In genomic region chr6:157551041-157551832, GRCh38 we compare ENCODE assay signal across 13 cellular contexts.
DNase-seq lines count a peak whose midpoint lies in the region; ATAC-seq and TF ChIP-seq lines count a peak whose summit lies in the region.
"Had no signal": no experiment of that assay in that cellular context is flagged by ENCODE, and none has a peak within 500 bp of the region (broad histone marks: within the 10 kb centered on the region; RNA-seq: fewer than 3 reads in every experiment).

No MANE protein-coding gene starts in this region.

- H3K18ac ChIP-seq in H9 (ENCODE audit: insufficient read length, low read depth, low read length), result no peak overlapping the region
- H3K18ac ChIP-seq in mesendoderm (ENCODE audit: low read length), result no peak overlapping the region

- no peak overlapping the region for H3T11ph ChIP-seq in H9 (ENCODE audit: low read length)

- H4K8ac ChIP-seq in H9 (replicated peaks; ENCODE audit: insufficient read length, low read depth, low read length) (no peak overlapping the region), mesendoderm (ENCODE audit: low read depth, low read length) (no peak overlapping the region)

- H2BK15ac ChIP-seq in H9 (ENCODE audit: low read depth, low read length) (no peak overlapping the region), mesendoderm (replicated peaks; ENCODE audit: low read depth) (no peak overlapping the region)

- DNase-seq in H9 (peak; percentile 67), mammary epithelial cell (peak; percentile 85), mesendoderm (peak; percentile 59), GM10266 (ENCODE audit: extremely low spot score) (no peak), RKO (ENCODE audit: low spot score) (no peak), NCI-H1105 (lab: John Stamatoyannopoulos, UW) (no peak)
- DNase-seq: DMS79 treated with DMSO at 0.1 percent for 48 hours, Kasumi-1, NCI-H748 treated with DMSO at 0.1 percent for 48 hours, upper lobe of right lung had no signal

- H4K20me1 ChIP-seq in BLaER1 treated with 17β-estradiol and CSF1 and Interleukin-3, amounts not matched to agents 10 nM and 100 nM, result no peaks in the 10 kb centered on the region
- H4K20me1 ChIP-seq in H9 (ENCODE audit: control insufficient read depth, insufficient read depth, insufficient read length) (no peaks in the 10 kb centered on the region), mammary epithelial cell (ENCODE audit: insufficient read depth, low read length) (no peaks in the 10 kb centered on the region)

- no peaks in the 10 kb centered on the region for H3K27me3 ChIP-seq in BLaER1 treated with 17β-estradiol and CSF1 and Interleukin-3, amounts not matched to agents 10 nM and 100 nM
- H3K27me3 ChIP-seq in H9 (ENCODE audit: insufficient read depth, low read length) (no peaks in the 10 kb centered on the region; the same call in 1 of the 2 replicates), mammary epithelial cell (ENCODE audit: insufficient read depth, low read length) (no peaks in the 10 kb centered on the region), mesendoderm (ENCODE audit: insufficient read depth, low read length, poor library complexity) (no peaks in the 10 kb centered on the region)
- H3K27me3 ChIP-seq: upper lobe of right lung had no signal

- H3K14ac ChIP-seq in H9 (ENCODE audit: insufficient read depth, low read length), result no peak overlapping the region

- peaks cover 2% of the 10 kb centered on the region for H3K23me2 ChIP-seq in H9 (ENCODE audit: insufficient read length, low read depth, low read length, poor library complexity, severe bottlenecking)

- no peak for TF ChIP-seq CTCF in H9 (conservative IDR thresholded peaks at IDR 0.05)
- TF ChIP-seq CTCF in mammary epithelial cell (conservative IDR thresholded peaks at IDR 0.05 in 1 of 2, IDR thresholded peaks at IDR 0.05 in 1 of 2; ENCODE audit: extremely low read depth in 1 of 2, insufficient read depth in 1 of 2, low read depth in 1 of 2, low read length in 2 of 2), result no peak
- TF ChIP-seq CTCF in GM10266 (IDR thresholded peaks at IDR 0.05; ENCODE audit: control insufficient read depth, insufficient read depth, low read depth, missing control alignments), result no peak

- peak overlapping the region in 1 of 2 experiments; percentile 13; a peak in 1 of 5 replicates for H3K4me3 Mint-ChIP-seq in H9

- H4K5ac ChIP-seq in H9 (ENCODE audit: insufficient read length, low read depth, low read length) (no peak overlapping the region), mesendoderm (ENCODE audit: low read length) (no peak overlapping the region)

- dilution Hi-C loops in mammary epithelial cell (cut with HindIII; ENCODE audit: low sequenced_read_pairs), result no loop called here

- no peak overlapping the region for H3K4me3 ChIP-seq in BLaER1 treated with 17β-estradiol and CSF1 and Interleukin-3, amounts not matched to agents 10 nM and 100 nM
- no peak overlapping the region for H3K4me3 ChIP-seq in mammary epithelial cell (replicated peaks in 1 of 3; ENCODE audit: insufficient read depth in 1 of 3, low read depth in 2 of 3, low read length in 3 of 3)
- no peak overlapping the region for H3K4me3 ChIP-seq in mesendoderm (ENCODE audit: low read length)
- H3K4me3 ChIP-seq: upper lobe of right lung had no signal

- no CpG with 5 or more reads among the region's 6 CpGs for WGBS in H9 (ENCODE audit: extremely low coverage, insufficient read length, low lambda C conversion rate)
- WGBS in mammary epithelial cell (ENCODE audit: low coverage, missing lambda C conversion rate), result 41% methylated on average over 6 of the region's 6 CpGs
- no CpG with 5 or more reads among the region's 6 CpGs for WGBS in mesendoderm (ENCODE audit: extremely low coverage, insufficient coverage, low lambda C conversion rate)

- no peak overlapping the region for H2BK120ac ChIP-seq in H9 (ENCODE audit: low read depth, low read length, poor library complexity, severe bottlenecking)
- H2BK120ac ChIP-seq in mesendoderm (ENCODE audit: low read depth, low read length), result no peak overlapping the region

- H4K91ac ChIP-seq in H9 (ENCODE audit: insufficient read length, low read depth, low read length), result no peak overlapping the region

- H3K4me1 ChIP-seq in BLaER1 treated with 17β-estradiol and CSF1 and Interleukin-3, amounts not matched to agents 10 nM and 100 nM, result peaks cover 18 to 42% (median 27%) of the 10 kb centered on the region in 10 experiments
- peaks cover 16% of the 10 kb centered on the region for H3K4me1 ChIP-seq in H9 (ENCODE audit: insufficient read depth, low read length)
- H3K4me1 ChIP-seq in mammary epithelial cell (ENCODE audit: insufficient read depth, low read length), result peaks cover 20% of the 10 kb centered on the region
- peaks cover 2% of the 10 kb centered on the region for H3K4me1 ChIP-seq in mesendoderm (ENCODE audit: control insufficient read depth, low read depth, low read length)

- no peaks in the 10 kb centered on the region for H3K79me2 ChIP-seq in H9 (ENCODE audit: insufficient read depth, low read length)
- H3K79me2 ChIP-seq in mammary epithelial cell (ENCODE audit: insufficient read depth, low read length), result no peaks in the 10 kb centered on the region
- H3K79me2 ChIP-seq in mesendoderm (ENCODE audit: control insufficient read depth, insufficient read depth, low read length), result no peaks in the 10 kb centered on the region

- no peaks in the 10 kb centered on the region; a peak in 1 of 5 replicates for H3K9me3 Mint-ChIP-seq in H9

- peak overlapping the region in 2 of 3 experiments; percentile 49 to 60; a peak in 3 of 7 replicates for H3K27ac Mint-ChIP-seq in H9

- CTCF ChIA-PET in mammary epithelial cell (lab: Charles Lee; ENCODE audit: low non-redundant PET), result no interaction called here

- H3K4me1 Mint-ChIP-seq in H9, result peaks cover 62% of the 10 kb centered on the region in 2 experiments

- peaks cover 0 to 19% (median 8%) of the 10 kb centered on the region in 11 experiments; a peak in 9 of 22 replicates for H3K36me3 ChIP-seq in BLaER1 treated with 17β-estradiol and CSF1 and Interleukin-3, amounts not matched to agents 10 nM and 100 nM
- H3K36me3 ChIP-seq in mammary epithelial cell (ENCODE audit: insufficient read depth, low read length) (no peaks in the 10 kb centered on the region), mesendoderm (ENCODE audit: control insufficient read depth, insufficient read depth, low read length) (no peaks in the 10 kb centered on the region)
- H3K36me3 ChIP-seq: upper lobe of right lung had no signal

- H3K4ac ChIP-seq in H9 (ENCODE audit: low read depth, low read length) (no peak overlapping the region), mesendoderm (ENCODE audit: low read depth, low read length) (no peak overlapping the region)

- H2AFZ ChIP-seq in H9 (ENCODE audit: low read length) (no peak overlapping the region), mammary epithelial cell (ENCODE audit: low read depth, low read length) (no peak overlapping the region)

- no peak for ATAC-seq in GM21717 (IDR thresholded peaks at IDR 0.05; ENCODE audit: unreplicated experiment)
- ATAC-seq: upper lobe of right lung had no signal

- no peak overlapping the region for H3K27ac ChIP-seq in BLaER1 treated with 17β-estradiol and CSF1 and Interleukin-3, amounts not matched to agents 10 nM and 100 nM
- H3K27ac ChIP-seq in H9 (ENCODE audit: insufficient read length, low read depth, low read length) (no peak overlapping the region), mammary epithelial cell (ENCODE audit: insufficient read depth, low read depth, low read length) (no peak overlapping the region), mesendoderm (ENCODE audit: low read depth, low read length) (no peak overlapping the region)
- H3K27ac ChIP-seq: upper lobe of right lung had no signal

- H3K9ac ChIP-seq in BLaER1 treated with 17β-estradiol and CSF1 and Interleukin-3, amounts not matched to agents 10 nM and 100 nM, result no peak overlapping the region
- H3K9ac ChIP-seq in H9 (ENCODE audit: extremely low read depth, insufficient read length, low read length) (no peak overlapping the region), mammary epithelial cell (ENCODE audit: insufficient read depth, low read length) (no peak overlapping the region), mesendoderm (ENCODE audit: low read length) (no peak overlapping the region)

- peak overlapping the region in 6 of 11 experiments; percentile 12 to 75 (median 40); a peak in 3 of 22 replicates for H3K4me2 ChIP-seq in BLaER1 treated with 17β-estradiol and CSF1 and Interleukin-3, amounts not matched to agents 10 nM and 100 nM
- H3K4me2 ChIP-seq in H9 (ENCODE audit: insufficient read depth, insufficient read length, low read length) (no peak overlapping the region), mammary epithelial cell (ENCODE audit: insufficient read depth, low read depth, low read length) (peak overlapping the region; percentile 12), mesendoderm (ENCODE audit: low read length) (no peak overlapping the region)

- BruUV-seq in mammary epithelial cell (replicated peaks; lab: Mats Ljungman, UMichigan), result no TSS peak

- peaks cover 31% of the 10 kb centered on the region for H3K27me3 Mint-ChIP-seq in H9 (ENCODE audit: low read depth)
- H3K27me3 Mint-ChIP-seq: brain had no signal

- H3K36me3 Mint-ChIP-seq in H9 (ENCODE audit: insufficient read depth in 1 of 3, low read depth in 3 of 3), result peaks cover 0 to 6% (median 0%) of the 10 kb centered on the region in 3 experiments; a peak in 3 of 7 replicates

- peaks cover 0 to 15% (median 8%) of the 10 kb centered on the region in 11 experiments; a peak in 15 of 22 replicates for H3K9me3 ChIP-seq in BLaER1 treated with 17β-estradiol and CSF1 and Interleukin-3, amounts not matched to agents 10 nM and 100 nM (replicated peaks in 1 of 11)
- H3K9me3 ChIP-seq in H9 (ENCODE audit: control insufficient read depth, low read depth, low read length) (no peaks in the 10 kb centered on the region), mammary epithelial cell (replicated peaks; ENCODE audit: insufficient read depth, low read length) (no peaks in the 10 kb centered on the region)
- H3K9me3 ChIP-seq: upper lobe of right lung had no signal

- intact Hi-C loops in mammary epithelial cell (cut with micrococcal nuclease), result no loop called here

- H2BK20ac ChIP-seq in H9 (ENCODE audit: low read depth, low read length, poor library complexity, severe bottlenecking), result no peak overlapping the region

- H2BK12ac ChIP-seq in H9 (ENCODE audit: insufficient read length, low read depth, low read length), result no peak overlapping the region

- no peak overlapping the region for H3K23ac ChIP-seq in H9 (ENCODE audit: insufficient read length, low read depth, low read length)
- H3K23ac ChIP-seq in mesendoderm (ENCODE audit: low read length), result no peak overlapping the region

- H3K56ac ChIP-seq in H9 (ENCODE audit: insufficient read length, low read depth, low read length) (no peak overlapping the region), mesendoderm (ENCODE audit: low read length) (no peak overlapping the region)

- in situ Hi-C loops in mammary epithelial cell (cut with MboI; ENCODE audit: low sequenced_read_pairs in 2 of 2), result no loop called here

- H2BK5ac ChIP-seq in H9 (ENCODE audit: insufficient read length, low read length) (no peak overlapping the region), mesendoderm (ENCODE audit: low read length) (no peak overlapping the region)

- H2AK5ac ChIP-seq in H9 (ENCODE audit: insufficient read length, low read length) (no peak overlapping the region), mesendoderm (ENCODE audit: low read length) (no peak overlapping the region)

- H3K79me1 ChIP-seq in H9 (ENCODE audit: insufficient read depth, low read depth, low read length, poor library complexity, severe bottlenecking) (no peaks in the 10 kb centered on the region), mesendoderm (ENCODE audit: low read length) (no peaks in the 10 kb centered on the region)

Comparison
In these comparisons a context has a peak if more than half of its experiments do, and no peak if none do; other contexts are left out.
1. H3K4me2 ChIP-seq: peak in BLaER1 treated with 17β-estradiol and CSF1 and Interleukin-3, amounts not matched to agents 10 nM and 100 nM (6 of 11) and mammary epithelial cell (single experiment); none in H9 (single experiment) and mesendoderm (single experiment).
2. DNase-seq: peak in H9 (single experiment), mammary epithelial cell (single experiment) and mesendoderm (single experiment); none in GM10266 (single experiment), RKO (single experiment) and NCI-H1105 (single experiment).